Comparison of ENCODE assay signal across 1 cellular context in genomic region chr15:25880877-25881276, GRCh38. TPM values are rescaled to one million over a fixed set of nuclear protein-coding genes. Genes with fewer than 3 reads are reported as not detected.
"Had no signal": no experiment of that assay in that cellular context is flagged by ENCODE, and none has a peak within 500 bp of the region (broad histone marks: within the 10 kb centered on the region; RNA-seq: fewer than 3 reads in every experiment).

No MANE protein-coding gene starts in this region.

RNA-seq across cellular contexts. Expression of gene ATP10A, which starts 17.8 kb away (rescaled TPM):
- total RNA-seq: activated B cell treated with CpG ODN at 0.5 μM for 24 hours had no signal
